In genomic region chr13:110716235-110716505, GRCh38 we compare ENCODE assay signal across 1 cellular context.
A peak's percentile ranks its signal among the peaks of the same experiment; 100 is the strongest.
TF ChIP-seq lines count a peak whose summit lies in the region.

No MANE protein-coding gene starts in this region.

TF ChIP-seq in HepG2, 621 proteins besides CTCF, POLR2A, EP300 and RAD21 (continued from another document):
- TF ChIP-seq, protein P1, sequence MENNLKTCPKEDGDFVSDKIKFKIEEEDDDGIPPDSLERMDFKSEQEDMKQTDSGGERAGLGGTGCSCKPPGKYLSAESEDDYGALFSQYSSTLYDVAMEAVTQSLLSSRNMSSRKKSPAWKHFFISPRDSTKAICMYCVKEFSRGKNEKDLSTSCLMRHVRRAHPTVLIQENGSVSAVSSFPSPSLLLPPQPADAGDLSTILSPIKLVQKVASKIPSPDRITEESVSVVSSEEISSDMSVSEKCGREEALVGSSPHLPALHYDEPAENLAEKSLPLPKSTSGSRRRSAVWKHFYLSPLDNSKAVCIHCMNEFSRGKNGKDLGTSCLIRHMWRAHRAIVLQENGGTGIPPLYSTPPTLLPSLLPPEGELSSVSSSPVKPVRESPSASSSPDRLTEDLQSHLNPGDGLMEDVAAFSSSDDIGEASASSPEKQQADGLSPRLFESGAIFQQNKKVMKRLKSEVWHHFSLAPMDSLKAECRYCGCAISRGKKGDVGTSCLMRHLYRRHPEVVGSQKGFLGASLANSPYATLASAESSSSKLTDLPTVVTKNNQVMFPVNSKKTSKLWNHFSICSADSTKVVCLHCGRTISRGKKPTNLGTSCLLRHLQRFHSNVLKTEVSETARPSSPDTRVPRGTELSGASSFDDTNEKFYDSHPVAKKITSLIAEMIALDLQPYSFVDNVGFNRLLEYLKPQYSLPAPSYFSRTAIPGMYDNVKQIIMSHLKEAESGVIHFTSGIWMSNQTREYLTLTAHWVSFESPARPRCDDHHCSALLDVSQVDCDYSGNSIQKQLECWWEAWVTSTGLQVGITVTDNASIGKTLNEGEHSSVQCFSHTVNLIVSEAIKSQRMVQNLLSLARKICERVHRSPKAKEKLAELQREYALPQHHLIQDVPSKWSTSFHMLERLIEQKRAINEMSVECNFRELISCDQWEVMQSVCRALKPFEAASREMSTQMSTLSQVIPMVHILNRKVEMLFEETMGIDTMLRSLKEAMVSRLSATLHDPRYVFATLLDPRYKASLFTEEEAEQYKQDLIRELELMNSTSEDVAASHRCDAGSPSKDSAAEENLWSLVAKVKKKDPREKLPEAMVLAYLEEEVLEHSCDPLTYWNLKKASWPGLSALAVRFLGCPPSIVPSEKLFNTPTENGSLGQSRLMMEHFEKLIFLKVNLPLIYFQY (CRISPR knock-in tag; IDR thresholded peaks at IDR 0.05; ENCODE audit: borderline replicate concordance), result no peak
- TF ChIP-seq FIP1L1 (IDR thresholded peaks at IDR 0.05; ENCODE audit: borderline replicate concordance, insufficient read depth, low read depth, low read length) (no peak), ZNF225 (CRISPR knock-in tag; IDR thresholded peaks at IDR 0.05) (0 out of 2 replicates have a peak, but pooled peaks have one; percentile 0), KAT8 (CRISPR knock-in tag; IDR thresholded peaks at IDR 0.05) (no peak), ZNF230 (CRISPR knock-in tag; IDR thresholded peaks at IDR 0.05) (0 out of 2 replicates have a peak, but pooled peaks have one; percentile 3), ASH2L (IDR thresholded peaks at IDR 0.05; ENCODE audit: insufficient read length, low read depth, low read length) (peak; percentile 19), RARG (CRISPR knock-in tag; IDR thresholded peaks at IDR 0.05; ENCODE audit: low read depth) (no peak), GLI4 (CRISPR knock-in tag; IDR thresholded peaks at IDR 0.05; ENCODE audit: borderline replicate concordance) (0 out of 2 replicates have a peak, but pooled peaks have one; percentile 18), ZNF713 (CRISPR knock-in tag; IDR thresholded peaks at IDR 0.05) (no peak), ZBTB38 (CRISPR knock-in tag; IDR thresholded peaks at IDR 0.05) (no peak), ZNF318 (CRISPR knock-in tag; IDR thresholded peaks at IDR 0.05) (0 out of 2 replicates have a peak, but pooled peaks have one; percentile 1), SKIL (CRISPR knock-in tag; IDR thresholded peaks at IDR 0.05; ENCODE audit: borderline replicate concordance) (no peak), TFAP4 (IDR thresholded peaks at IDR 0.05; ENCODE audit: borderline replicate concordance, low read depth) (peak; percentile 3; the same call in 1 of the 2 replicates), NFRKB (IDR thresholded peaks at IDR 0.05) (no peak), MED1 (CRISPR knock-in tag; IDR thresholded peaks at IDR 0.05) (no peak), FOXP1 (IDR thresholded peaks at IDR 0.05) (no peak), FOXP1 (CRISPR knock-in tag; IDR thresholded peaks at IDR 0.05) (no peak), ZNF224 (CRISPR knock-in tag; IDR thresholded peaks at IDR 0.05) (no peak), ZBTB4 (CRISPR knock-in tag; IDR thresholded peaks at IDR 0.05; ENCODE audit: borderline replicate concordance) (no peak), ZNF550 (CRISPR knock-in tag; IDR thresholded peaks at IDR 0.05; ENCODE audit: borderline replicate concordance) (no peak), NRL (CRISPR knock-in tag; IDR thresholded peaks at IDR 0.05; ENCODE audit: borderline replicate concordance) (no peak), RXRA (CRISPR knock-in tag; IDR thresholded peaks at IDR 0.05) (0 out of 2 replicates have a peak, but pooled peaks have one; percentile 26), PCBP1 (IDR thresholded peaks at IDR 0.05; ENCODE audit: borderline replicate concordance, low read depth, low read length) (no peak)
- TF ChIP-seq, protein P2, sequence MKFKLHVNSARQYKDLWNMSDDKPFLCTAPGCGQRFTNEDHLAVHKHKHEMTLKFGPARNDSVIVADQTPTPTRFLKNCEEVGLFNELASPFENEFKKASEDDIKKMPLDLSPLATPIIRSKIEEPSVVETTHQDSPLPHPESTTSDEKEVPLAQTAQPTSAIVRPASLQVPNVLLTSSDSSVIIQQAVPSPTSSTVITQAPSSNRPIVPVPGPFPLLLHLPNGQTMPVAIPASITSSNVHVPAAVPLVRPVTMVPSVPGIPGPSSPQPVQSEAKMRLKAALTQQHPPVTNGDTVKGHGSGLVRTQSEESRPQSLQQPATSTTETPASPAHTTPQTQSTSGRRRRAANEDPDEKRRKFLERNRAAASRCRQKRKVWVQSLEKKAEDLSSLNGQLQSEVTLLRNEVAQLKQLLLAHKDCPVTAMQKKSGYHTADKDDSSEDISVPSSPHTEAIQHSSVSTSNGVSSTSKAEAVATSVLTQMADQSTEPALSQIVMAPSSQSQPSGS (CRISPR knock-in tag; IDR thresholded peaks at IDR 0.05), result 0 out of 2 replicates have a peak, but pooled peaks have one; percentile 9
- TF ChIP-seq, protein P3, sequence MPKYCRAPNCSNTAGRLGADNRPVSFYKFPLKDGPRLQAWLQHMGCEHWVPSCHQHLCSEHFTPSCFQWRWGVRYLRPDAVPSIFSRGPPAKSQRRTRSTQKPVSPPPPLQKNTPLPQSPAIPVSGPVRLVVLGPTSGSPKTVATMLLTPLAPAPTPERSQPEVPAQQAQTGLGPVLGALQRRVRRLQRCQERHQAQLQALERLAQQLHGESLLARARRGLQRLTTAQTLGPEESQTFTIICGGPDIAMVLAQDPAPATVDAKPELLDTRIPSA (CRISPR knock-in tag; IDR thresholded peaks at IDR 0.05; ENCODE audit: borderline replicate concordance), result no peak
- TF ChIP-seq, protein P4, sequence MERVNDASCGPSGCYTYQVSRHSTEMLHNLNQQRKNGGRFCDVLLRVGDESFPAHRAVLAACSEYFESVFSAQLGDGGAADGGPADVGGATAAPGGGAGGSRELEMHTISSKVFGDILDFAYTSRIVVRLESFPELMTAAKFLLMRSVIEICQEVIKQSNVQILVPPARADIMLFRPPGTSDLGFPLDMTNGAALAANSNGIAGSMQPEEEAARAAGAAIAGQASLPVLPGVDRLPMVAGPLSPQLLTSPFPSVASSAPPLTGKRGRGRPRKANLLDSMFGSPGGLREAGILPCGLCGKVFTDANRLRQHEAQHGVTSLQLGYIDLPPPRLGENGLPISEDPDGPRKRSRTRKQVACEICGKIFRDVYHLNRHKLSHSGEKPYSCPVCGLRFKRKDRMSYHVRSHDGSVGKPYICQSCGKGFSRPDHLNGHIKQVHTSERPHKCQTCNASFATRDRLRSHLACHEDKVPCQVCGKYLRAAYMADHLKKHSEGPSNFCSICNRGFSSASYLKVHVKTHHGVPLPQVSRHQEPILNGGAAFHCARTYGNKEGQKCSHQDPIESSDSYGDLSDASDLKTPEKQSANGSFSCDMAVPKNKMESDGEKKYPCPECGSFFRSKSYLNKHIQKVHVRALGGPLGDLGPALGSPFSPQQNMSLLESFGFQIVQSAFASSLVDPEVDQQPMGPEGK (CRISPR knock-in tag; IDR thresholded peaks at IDR 0.05), result peak; percentile 16; the same call in 1 of the 2 replicates
